20 cellular contexts compared by ENCODE assay signal in genomic region chr10:23337616-23338015, GRCh38.
A peak's percentile ranks its signal among the peaks of the same experiment; 100 is the strongest.
DNase-seq lines count a peak whose midpoint lies in the region; ATAC-seq lines count a peak whose summit lies in the region.
"Had no signal": no experiment of that assay in that cellular context is flagged by ENCODE, and none has a peak within 500 bp of the region (broad histone marks: within the 10 kb centered on the region; RNA-seq: fewer than 3 reads in every experiment).

No MANE protein-coding gene starts in this region.

- H3K4me3 Mint-ChIP-seq in activated naive CD4-positive, alpha-beta T cell treated with anti-CD3 and anti-CD28 coated beads, Interleukin-2, amount 50 U/mL, for 24 hours = no peak overlapping the region
- no peak overlapping the region for H3K4me3 Mint-ChIP-seq in stimulated activated effector memory CD8-positive, alpha-beta T cell treated with anti-CD3 and anti-CD28 coated beads, Interleukin-12 subunit alpha, Interleukin-12 subunit beta, amount 100 ng/mL, for 72 hours
- H3K4me3 Mint-ChIP-seq: activated T-cell treated with anti-CD3 and anti-CD28 coated beads, Interleukin-2, amount 50 U/mL, for 4 hours; effector memory CD8-positive, alpha-beta T cell; neural crest cell had no signal

- ATAC-seq in GM19452 (IDR thresholded peaks at IDR 0.05; ENCODE audit: unreplicated experiment) (peak; percentile 32), HG03460 (IDR thresholded peaks at IDR 0.05; ENCODE audit: unreplicated experiment) (peak; percentile 42), GM21360 (IDR thresholded peaks at IDR 0.05; ENCODE audit: unreplicated experiment) (no peak)
- ATAC-seq in stimulated activated effector memory CD8-positive, alpha-beta T cell treated with anti-CD3 and anti-CD28 coated beads, Interleukin-12 subunit alpha, Interleukin-12 subunit beta, amount 100 ng/mL, for 72 hours = peak; percentile 75
- ATAC-seq: effector memory CD8-positive, alpha-beta T cell had no signal

- DNase-seq in activated naive CD4-positive, alpha-beta T cell treated with Interleukin-2 at 50 U/mL for 16 hours = no peak
- no peak for DNase-seq in stimulated activated effector memory CD8-positive, alpha-beta T cell treated with anti-CD3 and anti-CD28 coated beads, Interleukin-12 subunit alpha, Interleukin-12 subunit beta, amount 100 ng/mL, for 72 hours (ENCODE audit: low spot score in 2 of 2)
- DNase-seq in putamen (ENCODE audit: low spot score) (no peak), NCI-H2227 treated with DMSO at 0.1 percent for 48 hours (lab: John Stamatoyannopoulos, UW) (no peak)
- DNase-seq: activated T-cell treated with anti-CD3 and anti-CD28 coated beads, Interleukin-2, amount 50 U/mL, for 4 hours; C1 segment of cervical spinal cord; effector memory CD8-positive, alpha-beta T cell; kidney glomerular epithelial cell; NCI-H1105; NCI-H2029 treated with DMSO at 0.1 percent for 48 hours; NCI-H345; SIG-M5; stimulated activated naive CD4-positive, alpha-beta T cell treated with Interleukin-2 at 50 U/mL for 16 hours; tibial artery had no signal

- H3K27me3 Mint-ChIP-seq in activated naive CD4-positive, alpha-beta T cell treated with anti-CD3 and anti-CD28 coated beads, Interleukin-2, amount 50 U/mL, for 24 hours = no peaks in the 10 kb centered on the region

- no peaks in the 10 kb centered on the region for H3K36me3 Mint-ChIP-seq in activated naive CD4-positive, alpha-beta T cell treated with anti-CD3 and anti-CD28 coated beads, Interleukin-2, amount 50 U/mL, for 24 hours
- H3K36me3 Mint-ChIP-seq in stimulated activated effector memory CD8-positive, alpha-beta T cell treated with anti-CD3 and anti-CD28 coated beads, Interleukin-12 subunit alpha, Interleukin-12 subunit beta, amount 100 ng/mL, for 72 hours = no peaks in the 10 kb centered on the region

- H3K27ac Mint-ChIP-seq in activated naive CD4-positive, alpha-beta T cell treated with anti-CD3 and anti-CD28 coated beads, Interleukin-2, amount 50 U/mL, for 24 hours = peak overlapping the region; percentile 87
- no peak overlapping the region for H3K27ac Mint-ChIP-seq in stimulated activated effector memory CD8-positive, alpha-beta T cell treated with anti-CD3 and anti-CD28 coated beads, Interleukin-12 subunit alpha, Interleukin-12 subunit beta, amount 100 ng/mL, for 72 hours
- H3K27ac Mint-ChIP-seq: effector memory CD8-positive, alpha-beta T cell; progenitor cell of endocrine pancreas had no signal

- peaks cover 82% of the 10 kb centered on the region for H3K4me1 Mint-ChIP-seq in activated naive CD4-positive, alpha-beta T cell treated with anti-CD3 and anti-CD28 coated beads, Interleukin-2, amount 50 U/mL, for 24 hours
- peaks cover 44% of the 10 kb centered on the region for H3K4me1 Mint-ChIP-seq in stimulated activated effector memory CD8-positive, alpha-beta T cell treated with anti-CD3 and anti-CD28 coated beads, Interleukin-12 subunit alpha, Interleukin-12 subunit beta, amount 100 ng/mL, for 72 hours

- H3K9me3 Mint-ChIP-seq in activated naive CD4-positive, alpha-beta T cell treated with anti-CD3 and anti-CD28 coated beads, Interleukin-2, amount 50 U/mL, for 24 hours = no peaks in the 10 kb centered on the region
- H3K9me3 Mint-ChIP-seq in stimulated activated effector memory CD8-positive, alpha-beta T cell treated with anti-CD3 and anti-CD28 coated beads, Interleukin-12 subunit alpha, Interleukin-12 subunit beta, amount 100 ng/mL, for 72 hours = no peaks in the 10 kb centered on the region
- H3K9me3 Mint-ChIP-seq: activated T-cell treated with anti-CD3 and anti-CD28 coated beads, Interleukin-2, amount 50 U/mL, for 4 hours; effector memory CD8-positive, alpha-beta T cell; neural crest cell had no signal
